ENCODE assay signal across 8 cellular contexts in genomic region chr13:73335226-73335625, GRCh38.
DNase-seq lines count a peak whose midpoint lies in the region; ATAC-seq and TF ChIP-seq lines count a peak whose summit lies in the region.

No MANE protein-coding gene starts in this region.

- H3K27ac Mint-ChIP-seq in activated CD4-positive, alpha-beta T cell treated with anti-CD3 and anti-CD28 coated beads, Interleukin-2, amount 10 ng/mL, durations not matched to agents 24 days and 14 days: no peak overlapping the region

- H3K27ac ChIP-seq in gastrocnemius medialis: no peak overlapping the region
- no peak overlapping the region for H3K27ac ChIP-seq in heart right ventricle
- H3K27ac ChIP-seq in left lung: no peak overlapping the region

- WGBS in heart right ventricle, 2 donors: 85% methylated on average over 5 of the region's 5 CpGs

- no peaks in the 10 kb centered on the region for H3K36me3 Mint-ChIP-seq in activated CD4-positive, alpha-beta T cell treated with anti-CD3 and anti-CD28 coated beads, Interleukin-2, amount 10 ng/mL, durations not matched to agents 24 days and 14 days (ENCODE audit: low read depth)

- H3K4me3 ChIP-seq in BJ (ENCODE audit: low read depth, low read length): no peak overlapping the region
- H3K4me3 ChIP-seq in gastrocnemius medialis: no peak overlapping the region
- H3K4me3 ChIP-seq in heart right ventricle: no peak overlapping the region
- H3K4me3 ChIP-seq in left lung: no peak overlapping the region

- peaks cover 4% of the 10 kb centered on the region for H3K9me3 Mint-ChIP-seq in activated CD4-positive, alpha-beta T cell treated with anti-CD3 and anti-CD28 coated beads, Interleukin-2, amount 10 ng/mL, durations not matched to agents 24 days and 14 days

- in situ Hi-C loops in gastrocnemius medialis (cut with MboI; ENCODE audit: low sequenced_read_pairs in 4 of 4): no loop called here

- CTCF ChIA-PET in BJ (lab: Yijun Ruan, JAX): no interaction called here

- TF ChIP-seq POLR2A in gastrocnemius medialis (IDR thresholded peaks at IDR 0.05): no peak

- H3K4me3 Mint-ChIP-seq in activated CD4-positive, alpha-beta T cell treated with anti-CD3 and anti-CD28 coated beads, Interleukin-2, amount 10 ng/mL, durations not matched to agents 24 days and 14 days: no peak overlapping the region

- POLR2A ChIA-PET in BJ (lab: Charles Lee): no interaction called here

- intact Hi-C loops in gastrocnemius medialis (cut with DNase I; ENCODE audit: low total_unique reads): no loop called here
- intact Hi-C loops in heart right ventricle (cut with DNase I): no loop called here
- intact Hi-C loops in activated CD4-positive, alpha-beta T cell treated with anti-CD3 and anti-CD28 coated beads, Interleukin-2, amount 10 ng/mL, durations not matched to agents 24 days and 14 days (cut with micrococcal nuclease): no loop called here
- intact Hi-C loops in left lung (cut with DNase I): no loop called here

- H3K9me3 ChIP-seq in gastrocnemius medialis (no peaks in the 10 kb centered on the region), heart right ventricle (no peaks in the 10 kb centered on the region), left lung (no peaks in the 10 kb centered on the region)

- no peaks in the 10 kb centered on the region for H3K4me1 ChIP-seq in gastrocnemius medialis
- H3K4me1 ChIP-seq in heart right ventricle: no peaks in the 10 kb centered on the region
- no peaks in the 10 kb centered on the region for H3K4me1 ChIP-seq in left lung

- H3K4me1 Mint-ChIP-seq in activated CD4-positive, alpha-beta T cell treated with anti-CD3 and anti-CD28 coated beads, Interleukin-2, amount 10 ng/mL, durations not matched to agents 24 days and 14 days: peaks cover 4% of the 10 kb centered on the region

- DNase-seq in BJ (ENCODE audit: low read depth) (peak; percentile 57), gastrocnemius medialis (no peak), heart right ventricle (no peak), left lung (no peak)
- no peak for DNase-seq in activated CD4-positive, alpha-beta T cell treated with anti-CD3 and anti-CD28 coated beads, Interleukin-2, amount 10 ng/mL, durations not matched to agents 24 days and 14 days

- H3K27me3 ChIP-seq in BJ (ENCODE audit: control insufficient read depth, insufficient read depth, low read length) (no peaks in the 10 kb centered on the region), gastrocnemius medialis (no peaks in the 10 kb centered on the region), heart right ventricle (no peaks in the 10 kb centered on the region), left lung (no peaks in the 10 kb centered on the region)

- H3K36me3 ChIP-seq in BJ (ENCODE audit: control insufficient read depth, insufficient read depth, low read length): no peaks in the 10 kb centered on the region
- H3K36me3 ChIP-seq in gastrocnemius medialis: no peaks in the 10 kb centered on the region
- no peaks in the 10 kb centered on the region for H3K36me3 ChIP-seq in heart right ventricle
- no peaks in the 10 kb centered on the region for H3K36me3 ChIP-seq in left lung

- TF ChIP-seq CTCF in BJ (IDR thresholded peaks at IDR 0.05; ENCODE audit: insufficient read depth, low read depth, low read length) (no peak), gastrocnemius medialis (IDR thresholded peaks at IDR 0.05 in 4 of 5, conservative IDR thresholded peaks at IDR 0.05 in 1 of 5) (no peak), heart right ventricle (IDR thresholded peaks at IDR 0.05) (no peak), left lung (IDR thresholded peaks at IDR 0.05) (no peak)

- ATAC-seq in GM19468 (IDR thresholded peaks at IDR 0.05; ENCODE audit: extremely low read depth, unreplicated experiment) (peak; percentile 98), HG03457 (IDR thresholded peaks at IDR 0.05; ENCODE audit: unreplicated experiment) (peak; percentile 99), esophagus mucosa (peak; percentile 88), gastrocnemius medialis (no peak), heart right ventricle (no peak), left lung (no peak)

- H3K27me3 Mint-ChIP-seq in activated CD4-positive, alpha-beta T cell treated with anti-CD3 and anti-CD28 coated beads, Interleukin-2, amount 10 ng/mL, durations not matched to agents 24 days and 14 days: no peaks in the 10 kb centered on the region

Comparison
In these comparisons a context has a peak if more than half of its experiments do, and no peak if none do; other contexts are left out.
1. ATAC-seq: peak in GM19468 (single experiment), HG03457 (single experiment) and esophagus mucosa (single experiment); none in gastrocnemius medialis (0 of 2), heart right ventricle (0 of 8) and left lung (single experiment).